In genomic region chr10:3652886-3653285, GRCh38 we compare ENCODE assay signal across 13 cellular contexts.
DNase-seq lines count a peak whose midpoint lies in the region; ATAC-seq and TF ChIP-seq lines count a peak whose summit lies in the region.
"Had no signal": no experiment of that assay in that cellular context is flagged by ENCODE, and none has a peak within 500 bp of the region (broad histone marks: within the 10 kb centered on the region; RNA-seq: fewer than 3 reads in every experiment).

No MANE protein-coding gene starts in this region.

- H3K27ac ChIP-seq in left ventricle myocardium inferior (replicated peaks) (no peak overlapping the region), tibial artery (peak overlapping the region in 1 of 2 donors; percentile 21)
- H3K27ac ChIP-seq: pancreas had no signal

- DNase-seq in left ventricle myocardium inferior (no peak), Right ventricle myocardium inferior (ENCODE audit: missing footprints) (no peak), lung microvascular endothelial cell (ENCODE audit: low read depth in 2 of 2) (peak; percentile 18 to 57), tibial artery (no peak), NCI-H1436 treated with DMSO at 0.1 percent for 48 hours (lab: John Stamatoyannopoulos, UW) (no peak), hippocampal formation (lab: John Stamatoyannopoulos, UW) (no peak)
- peak; percentile 15 for DNase-seq in activated T-cell treated with anti-CD3 and anti-CD28 coated beads, Interleukin-2, amount 50 U/mL, for 4 hours
- DNase-seq: cerebellar nuclear complex; hypothalamus; MM.1S; NK-92 treated with Interleukin-12 subunit alpha and Interleukin-12 subunit beta, amount 100 ng/mL, for 24 hours; pancreas had no signal

- H3K4me3 ChIP-seq in left ventricle myocardium inferior = peak overlapping the region; percentile 38
- H3K4me3 ChIP-seq in tibial artery = peak overlapping the region; percentile 11 to 42
- H3K4me3 ChIP-seq: pancreas had no signal

- no peaks in the 10 kb centered on the region for H3K9me3 ChIP-seq in left ventricle myocardium inferior (replicated peaks)
- no peaks in the 10 kb centered on the region for H3K9me3 ChIP-seq in tibial artery
- H3K9me3 ChIP-seq: pancreas had no signal

- peaks cover 10% of the 10 kb centered on the region for H3K27me3 Mint-ChIP-seq in activated T-cell treated with anti-CD3 and anti-CD28 coated beads, Interleukin-2, amount 50 U/mL, for 4 hours (ENCODE audit: low read depth)

- intact Hi-C loops in left ventricle myocardium inferior (cut with micrococcal nuclease) = no loop called here
- intact Hi-C loops in Right ventricle myocardium inferior (cut with DNase I) = no loop called here
- intact Hi-C loops in tibial artery (cut with DNase I; ENCODE audit: low total_unique reads) = no loop called here

- TF ChIP-seq CTCF in left ventricle myocardium inferior (IDR thresholded peaks at IDR 0.05; ENCODE audit: borderline replicate concordance) (no peak), tibial artery (IDR thresholded peaks at IDR 0.05) (no peak)

- H3K4me1 Mint-ChIP-seq in activated T-cell treated with anti-CD3 and anti-CD28 coated beads, Interleukin-2, amount 50 U/mL, for 4 hours (ENCODE audit: low read depth) = peaks cover 19% of the 10 kb centered on the region

- no peak for ATAC-seq in Right ventricle myocardium inferior
- peak; percentile 65 to 74 for ATAC-seq in activated T-cell treated with anti-CD3 and anti-CD28 coated beads, Interleukin-2, amount 50 U/mL, for 4 hours
- no peak for ATAC-seq in GM21367 (IDR thresholded peaks at IDR 0.05; ENCODE audit: unreplicated experiment)
- ATAC-seq: pancreas had no signal

- no peaks in the 10 kb centered on the region for H3K9me3 Mint-ChIP-seq in activated T-cell treated with anti-CD3 and anti-CD28 coated beads, Interleukin-2, amount 50 U/mL, for 4 hours

- peaks cover 4% of the 10 kb centered on the region for H3K4me1 ChIP-seq in left ventricle myocardium inferior
- peaks cover 0 to 20% (median 6%) of the 10 kb centered on the region in 4 donors for H3K4me1 ChIP-seq in tibial artery
- H3K4me1 ChIP-seq: pancreas had no signal

- no peaks in the 10 kb centered on the region for H3K27me3 ChIP-seq in left ventricle myocardium inferior (ENCODE audit: low read depth)
- no peaks in the 10 kb centered on the region for H3K27me3 ChIP-seq in tibial artery
- H3K27me3 ChIP-seq: pancreas had no signal

- H3K36me3 Mint-ChIP-seq in activated T-cell treated with anti-CD3 and anti-CD28 coated beads, Interleukin-2, amount 50 U/mL, for 4 hours (ENCODE audit: insufficient read depth) = no peaks in the 10 kb centered on the region

- no peaks in the 10 kb centered on the region for H3K36me3 ChIP-seq in left ventricle myocardium inferior
- no peaks in the 10 kb centered on the region for H3K36me3 ChIP-seq in tibial artery
- H3K36me3 ChIP-seq: pancreas had no signal

- H3K4me3 Mint-ChIP-seq in activated T-cell treated with anti-CD3 and anti-CD28 coated beads, Interleukin-2, amount 50 U/mL, for 4 hours = peak overlapping the region; percentile 66

Comparison
In these comparisons a context has a peak if more than half of its experiments do, and no peak if none do; other contexts are left out.
1. DNase-seq: peak in activated T-cell treated with anti-CD3 and anti-CD28 coated beads, Interleukin-2, amount 50 U/mL, for 4 hours (single experiment) and lung microvascular endothelial cell (2 of 2); none in left ventricle myocardium inferior (single experiment), Right ventricle myocardium inferior (single experiment), tibial artery (0 of 2), NCI-H1436 treated with DMSO at 0.1 percent for 48 hours (single experiment) and hippocampal formation (0 of 2).
2. ATAC-seq: peak in activated T-cell treated with anti-CD3 and anti-CD28 coated beads, Interleukin-2, amount 50 U/mL, for 4 hours (2 of 2); none in Right ventricle myocardium inferior (single experiment) and GM21367 (single experiment).